ENCODE assay signal across 16 cellular contexts in genomic region chr11:123532131-123532530, GRCh38.
A peak's percentile ranks its signal among the peaks of the same experiment; 100 is the strongest.
DNase-seq lines count a peak whose midpoint lies in the region; ATAC-seq and TF ChIP-seq lines count a peak whose summit lies in the region.
"Had no signal": no experiment of that assay in that cellular context is flagged by ENCODE, and none has a peak within 500 bp of the region (broad histone marks: within the 10 kb centered on the region; RNA-seq: fewer than 3 reads in every experiment).

No MANE protein-coding gene starts in this region.

- POLR2A ChIA-PET in WTC11 (lab: Charles Lee): no interaction called here

- peaks cover 56% of the 10 kb centered on the region for H3K4me1 Mint-ChIP-seq in WTC11

- no peak overlapping the region for H2AFZ ChIP-seq in MM.1S (ENCODE audit: low read length)

- H3K9me3 Mint-ChIP-seq in WTC11: no peaks in the 10 kb centered on the region
- H3K9me3 Mint-ChIP-seq: CD4-positive, CD25-positive, alpha-beta regulatory T cell had no signal

- no peak overlapping the region for H3K9ac ChIP-seq in MM.1S (ENCODE audit: low read length)

- no peaks in the 10 kb centered on the region for H3F3A ChIP-seq in MM.1S (ENCODE audit: insufficient read depth, low read length)

- H3K4me2 ChIP-seq in MM.1S (ENCODE audit: low read depth, low read length): no peak overlapping the region

- H3K36me3 Mint-ChIP-seq in WTC11: no peaks in the 10 kb centered on the region

- no peaks in the 10 kb centered on the region for H3K9me3 ChIP-seq in MM.1S (replicated peaks; ENCODE audit: insufficient read depth, low read length)

- no peaks in the 10 kb centered on the region for H3K36me3 ChIP-seq in MM.1S (replicated peaks; ENCODE audit: insufficient read depth, low read length)

- CTCF ChIA-PET in WTC11 (lab: Charles Lee): interaction anchor here (1.3 to 2.6 kb wide), 4 partner anchors 13 to 29 kb away, joined by 4 to 12 read pairs (median 8); no protein-coding TSS in a partner anchor

- H3K9me2 ChIP-seq in MM.1S (replicated peaks; ENCODE audit: insufficient read depth, low read length): no peaks in the 10 kb centered on the region

- H3K4me1 ChIP-seq in MM.1S (ENCODE audit: low read length): no peaks in the 10 kb centered on the region

- peak; percentile 20 for DNase-seq in H4 (ENCODE audit: low spot score)
- peak; percentile 11 for DNase-seq in LHCN-M2 (ENCODE audit: low read depth)
- no peak for DNase-seq in WTC11 (ENCODE audit: low spot score)
- peak; percentile 62 for DNase-seq in myocyte (ENCODE audit: low read depth)
- no peak for DNase-seq in NCI-H2107 treated with DMSO at 0.1 percent for 48 hours (lab: John Stamatoyannopoulos, UW; ENCODE audit: unreplicated experiment)
- no peak for DNase-seq in MM.1S
- DNase-seq: CD4-positive, CD25-positive, alpha-beta regulatory T cell; DMS79; H7; KBM-7; NCI-H1105 treated with DMSO at 0.1 percent for 48 hours; NCI-H187 treated with DMSO at 0.1 percent for 48 hours; NCI-H524; T-helper 1 cell had no signal

- TF ChIP-seq CTCF in WTC11 (IDR thresholded peaks at IDR 0.05) (no peak), MM.1S (IDR thresholded peaks at IDR 0.05; ENCODE audit: low read length) (no peak)

- H3K27ac ChIP-seq in MM.1S (ENCODE audit: low read length): no peak overlapping the region
- H3K27ac ChIP-seq: SK-N-MC had no signal

- H3K27me3 ChIP-seq in MM.1S (replicated peaks; ENCODE audit: insufficient read depth, low read length): no peaks in the 10 kb centered on the region

- no peak overlapping the region for H3K4me3 ChIP-seq in MM.1S (ENCODE audit: low read length)
- H3K4me3 ChIP-seq: SK-N-MC had no signal

- H3K79me2 ChIP-seq in MM.1S (ENCODE audit: low read length): no peaks in the 10 kb centered on the region

- H3K27ac Mint-ChIP-seq in WTC11: no peak overlapping the region
- H3K27ac Mint-ChIP-seq: CD4-positive, CD25-positive, alpha-beta regulatory T cell had no signal

- peak; percentile 45 for ATAC-seq in WTC11
- ATAC-seq in GM18498 (IDR thresholded peaks at IDR 0.05; ENCODE audit: unreplicated experiment): no peak

- no peak overlapping the region for H3K4me3 Mint-ChIP-seq in WTC11
- H3K4me3 Mint-ChIP-seq: CD4-positive, CD25-positive, alpha-beta regulatory T cell had no signal

- no peaks in the 10 kb centered on the region for H3K27me3 Mint-ChIP-seq in WTC11 (ENCODE audit: low read depth)
- H3K27me3 Mint-ChIP-seq: CD4-positive, CD25-positive, alpha-beta regulatory T cell had no signal

- H4K20me1 ChIP-seq in MM.1S (ENCODE audit: insufficient read depth, low read length): no peaks in the 10 kb centered on the region

TF ChIP-seq in WTC11, 78 proteins besides CTCF, POLR2A, EP300 and RAD21:
- no peak for TF ChIP-seq ARID4B (CRISPR knock-in tag; IDR thresholded peaks at IDR 0.05; ENCODE audit: borderline replicate concordance)
- peak; percentile 56; the same call in 1 of the 2 replicates for TF ChIP-seq USF1 (CRISPR knock-in tag; IDR thresholded peaks at IDR 0.05)
- TF ChIP-seq NFYB (CRISPR knock-in tag; conservative IDR thresholded peaks at IDR 0.05; ENCODE audit: low read depth): peak; percentile 62
- no peak for TF ChIP-seq MYBL2 (CRISPR knock-in tag; IDR thresholded peaks at IDR 0.05)
- TF ChIP-seq NR2C2 (CRISPR knock-in tag; IDR thresholded peaks at IDR 0.05): no peak
- no peak for TF ChIP-seq ZNF281 (CRISPR knock-in tag; IDR thresholded peaks at IDR 0.05)
- peak; percentile 70 for TF ChIP-seq PRDM15 (CRISPR knock-in tag; IDR thresholded peaks at IDR 0.05)
- peak; percentile 76 for TF ChIP-seq USF2 (CRISPR knock-in tag; IDR thresholded peaks at IDR 0.05)
- TF ChIP-seq ZNF317 (CRISPR knock-in tag; IDR thresholded peaks at IDR 0.05; ENCODE audit: borderline replicate concordance, low read depth): no peak

Comparison
In these comparisons a context has a peak if more than half of its experiments do, and no peak if none do; other contexts are left out.
1. DNase-seq: peak in H4 (single experiment), LHCN-M2 (single experiment) and myocyte (single experiment); none in WTC11 (single experiment), NCI-H2107 treated with DMSO at 0.1 percent for 48 hours (single experiment) and MM.1S (single experiment).